ENCODE assay signal across 1 cellular context in genomic region chr12:120702629-120703028, GRCh38.
TF ChIP-seq lines count a peak whose summit lies in the region.

No MANE protein-coding gene starts in this region.

TF ChIP-seq in HepG2, 621 proteins besides CTCF, POLR2A, EP300 and RAD21:
- TF ChIP-seq POLR2AphosphoS2 (IDR thresholded peaks at IDR 0.05; ENCODE audit: low read depth, low read length) (no peak), GRHL1 (CRISPR knock-in tag; conservative IDR thresholded peaks at IDR 0.05) (no peak), ZNF207 (IDR thresholded peaks at IDR 0.05; ENCODE audit: borderline replicate concordance) (no peak), ZNF24 (IDR thresholded peaks at IDR 0.05) (no peak), ZNF224 (CRISPR knock-in tag; IDR thresholded peaks at IDR 0.05) (no peak), GLMP (CRISPR knock-in tag; IDR thresholded peaks at IDR 0.05; ENCODE audit: borderline replicate concordance) (no peak), SPEN (CRISPR knock-in tag; IDR thresholded peaks at IDR 0.05; ENCODE audit: low read depth) (no peak), REXO4 (CRISPR knock-in tag; IDR thresholded peaks at IDR 0.05; ENCODE audit: borderline replicate concordance) (no peak), ZFP91 (CRISPR knock-in tag; IDR thresholded peaks at IDR 0.05; ENCODE audit: borderline replicate concordance) (no peak), AKNA (CRISPR knock-in tag; IDR thresholded peaks at IDR 0.05; ENCODE audit: borderline replicate concordance) (no peak), ZNF10 (CRISPR knock-in tag; IDR thresholded peaks at IDR 0.05; ENCODE audit: borderline replicate concordance, low read depth) (no peak), RBAK (CRISPR knock-in tag; IDR thresholded peaks at IDR 0.05) (no peak), CREB3 (CRISPR knock-in tag; IDR thresholded peaks at IDR 0.05) (no peak), ZBTB34 (CRISPR knock-in tag; IDR thresholded peaks at IDR 0.05) (no peak), ETV5 (CRISPR knock-in tag; IDR thresholded peaks at IDR 0.05; ENCODE audit: borderline replicate concordance) (no peak), DRAP1 (CRISPR knock-in tag; IDR thresholded peaks at IDR 0.05) (no peak), ZNF484 (CRISPR knock-in tag; IDR thresholded peaks at IDR 0.05; ENCODE audit: borderline replicate concordance, low read depth) (no peak)
